Comparison of ENCODE assay signal across 15 cellular contexts in genomic region chr12:46065412-46066166, GRCh38.
A peak's percentile ranks its signal among the peaks of the same experiment; 100 is the strongest.
DNase-seq lines count a peak whose midpoint lies in the region; ATAC-seq, FAIRE-seq and TF ChIP-seq lines count a peak whose summit lies in the region.
"Had no signal": no experiment of that assay in that cellular context is flagged by ENCODE, and none has a peak within 500 bp of the region (broad histone marks: within the 10 kb centered on the region; RNA-seq: fewer than 3 reads in every experiment).

No MANE protein-coding gene starts in this region.

- H3K4me1 Mint-ChIP-seq in activated T-helper 17 cell treated with anti-CD3 and anti-CD28 coated beads, Interleukin-2, amount 50 U/mL, for 72 hours, result peaks cover under 1% of the 10 kb centered on the region
- H3K4me1 Mint-ChIP-seq: neural crest cell had no signal

- no peaks in the 10 kb centered on the region for H3K36me3 Mint-ChIP-seq in activated T-helper 17 cell treated with anti-CD3 and anti-CD28 coated beads, Interleukin-2, amount 50 U/mL, for 72 hours (ENCODE audit: low read depth)

- H3K9me3 Mint-ChIP-seq in activated T-helper 17 cell treated with anti-CD3 and anti-CD28 coated beads, Interleukin-2, amount 50 U/mL, for 72 hours, result no peaks in the 10 kb centered on the region

- no peak overlapping the region for H3K27ac Mint-ChIP-seq in activated T-helper 17 cell treated with anti-CD3 and anti-CD28 coated beads, Interleukin-2, amount 50 U/mL, for 72 hours

- H3K4me3 Mint-ChIP-seq in activated T-helper 17 cell treated with anti-CD3 and anti-CD28 coated beads, Interleukin-2, amount 50 U/mL, for 72 hours, result no peak overlapping the region
- H3K4me3 Mint-ChIP-seq: neural crest cell had no signal

- DNase-seq in DMS53 treated with DMSO at 0.1 percent for 48 hours (lab: John Stamatoyannopoulos, UW; ENCODE audit: unreplicated experiment) (peak; percentile 81), GM19239 (ENCODE audit: insufficient read length, low spot score) (no peak), H54 (ENCODE audit: insufficient read length, low spot score) (no peak), NCI-H2196 treated with DMSO at 0.1 percent for 48 hours (lab: John Stamatoyannopoulos, UW; ENCODE audit: unreplicated experiment) (no peak), amygdala (lab: John Stamatoyannopoulos, UW) (no peak)
- DNase-seq: activated naive CD4-positive, alpha-beta T cell treated with Interleukin-2 at 50 U/mL for 16 hours; H7; KG1; SHP77 had no signal

- FAIRE-seq in GM19239 (lab: Jason Lieb, UNC) (peak; percentile 68), H54 (lab: Jason Lieb, UNC) (no peak)

- TF ChIP-seq POLR2A in H54 (IDR thresholded peaks at IDR 0.05; ENCODE audit: low read depth, low read length), result no peak

- ATAC-seq in HG02623 (IDR thresholded peaks at IDR 0.05; ENCODE audit: unreplicated experiment) (peak; percentile 52), HG03432 (IDR thresholded peaks at IDR 0.05; ENCODE audit: unreplicated experiment) (peak; percentile 84)
- no peak for ATAC-seq in activated T-helper 17 cell treated with anti-CD3 and anti-CD28 coated beads, Interleukin-2, amount 50 U/mL, for 72 hours (replicated peaks)
- ATAC-seq: foreskin keratinocyte, left lobe of liver had no signal

- peaks cover 4% of the 10 kb centered on the region for H3K27me3 Mint-ChIP-seq in activated T-helper 17 cell treated with anti-CD3 and anti-CD28 coated beads, Interleukin-2, amount 50 U/mL, for 72 hours
